1 cellular context compared by ENCODE assay signal in the genomic region with DNA sequence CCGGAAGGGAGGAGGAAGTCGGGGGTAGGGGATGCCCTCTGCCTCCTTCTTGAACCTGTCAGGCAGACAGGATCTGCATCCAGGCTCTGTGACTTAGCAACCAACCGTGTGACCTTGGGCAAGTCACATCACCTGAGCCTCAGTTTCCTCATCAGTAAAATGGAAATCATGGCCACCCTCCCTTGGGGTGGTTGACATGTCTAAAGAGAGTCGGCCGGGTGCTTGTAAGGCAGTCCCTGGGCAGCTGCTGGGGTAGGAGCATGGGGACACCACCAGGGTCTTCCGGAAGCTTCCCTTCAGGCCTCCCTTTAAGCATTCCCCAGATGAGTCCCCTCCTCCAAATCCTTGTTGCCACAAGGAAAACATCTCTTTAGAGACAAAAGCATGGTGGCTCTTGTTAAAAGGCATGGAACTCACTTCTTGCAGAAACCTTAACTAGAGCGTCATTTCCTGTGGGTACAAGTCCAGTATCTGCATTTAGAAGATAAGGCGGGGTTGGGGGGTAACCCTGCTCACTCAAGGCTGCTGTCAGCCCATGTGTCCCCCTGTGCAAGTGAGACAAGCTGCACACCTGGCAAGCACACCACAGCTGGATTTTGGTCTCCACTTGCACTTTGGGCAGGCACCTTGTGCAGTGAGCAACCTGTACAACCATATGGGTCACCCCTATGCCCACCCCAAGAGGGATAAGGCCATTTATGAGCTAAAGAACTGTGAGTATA.
A peak's percentile ranks its signal among the peaks of the same experiment; 100 is the strongest.
TF ChIP-seq lines count a peak whose summit lies in the region.

No MANE protein-coding gene starts in this region.

TF ChIP-seq in K562, 482 proteins besides CTCF, POLR2A, EP300 and RAD21 (continued from another document):
- TF ChIP-seq, protein P1, sequence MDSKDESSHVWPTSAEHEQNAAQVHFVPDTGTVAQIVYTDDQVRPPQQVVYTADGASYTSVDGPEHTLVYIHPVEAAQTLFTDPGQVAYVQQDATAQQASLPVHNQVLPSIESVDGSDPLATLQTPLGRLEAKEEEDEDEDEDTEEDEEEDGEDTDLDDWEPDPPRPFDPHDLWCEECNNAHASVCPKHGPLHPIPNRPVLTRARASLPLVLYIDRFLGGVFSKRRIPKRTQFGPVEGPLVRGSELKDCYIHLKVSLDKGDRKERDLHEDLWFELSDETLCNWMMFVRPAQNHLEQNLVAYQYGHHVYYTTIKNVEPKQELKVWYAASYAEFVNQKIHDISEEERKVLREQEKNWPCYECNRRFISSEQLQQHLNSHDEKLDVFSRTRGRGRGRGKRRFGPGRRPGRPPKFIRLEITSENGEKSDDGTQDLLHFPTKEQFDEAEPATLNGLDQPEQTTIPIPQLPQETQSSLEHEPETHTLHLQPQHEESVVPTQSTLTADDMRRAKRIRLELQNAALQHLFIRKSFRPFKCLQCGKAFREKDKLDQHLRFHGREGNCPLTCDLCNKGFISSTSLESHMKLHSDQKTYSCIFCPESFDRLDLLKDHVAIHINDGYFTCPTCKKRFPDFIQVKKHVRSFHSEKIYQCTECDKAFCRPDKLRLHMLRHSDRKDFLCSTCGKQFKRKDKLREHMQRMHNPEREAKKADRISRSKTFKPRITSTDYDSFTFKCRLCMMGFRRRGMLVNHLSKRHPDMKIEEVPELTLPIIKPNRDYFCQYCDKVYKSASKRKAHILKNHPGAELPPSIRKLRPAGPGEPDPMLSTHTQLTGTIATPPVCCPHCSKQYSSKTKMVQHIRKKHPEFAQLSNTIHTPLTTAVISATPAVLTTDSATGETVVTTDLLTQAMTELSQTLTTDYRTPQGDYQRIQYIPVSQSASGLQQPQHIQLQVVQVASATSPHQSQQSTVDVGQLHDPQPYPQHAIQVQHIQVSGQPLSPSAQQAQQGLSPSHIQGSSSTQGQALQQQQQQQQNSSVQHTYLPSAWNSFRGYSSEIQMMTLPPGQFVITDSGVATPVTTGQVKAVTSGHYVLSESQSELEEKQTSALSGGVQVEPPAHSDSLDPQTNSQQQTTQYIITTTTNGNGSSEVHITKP (IDR thresholded peaks at IDR 0.05; ENCODE audit: partially characterized antibody), result peak; percentile 61
- peak; percentile 20 for TF ChIP-seq TAF1 (IDR thresholded peaks at IDR 0.05; ENCODE audit: control insufficient read depth, extremely low read depth, insufficient read depth, low read length, severe bottlenecking)
- TF ChIP-seq ZNF354B (CRISPR knock-in tag; IDR thresholded peaks at IDR 0.05), result no peak
- TF ChIP-seq, protein P2, sequence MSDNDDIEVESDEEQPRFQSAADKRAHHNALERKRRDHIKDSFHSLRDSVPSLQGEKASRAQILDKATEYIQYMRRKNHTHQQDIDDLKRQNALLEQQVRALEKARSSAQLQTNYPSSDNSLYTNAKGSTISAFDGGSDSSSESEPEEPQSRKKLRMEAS (CRISPR knock-in tag; IDR thresholded peaks at IDR 0.05), result peak; percentile 58; the same call in 1 of the 2 replicates
- TF ChIP-seq, protein P3, sequence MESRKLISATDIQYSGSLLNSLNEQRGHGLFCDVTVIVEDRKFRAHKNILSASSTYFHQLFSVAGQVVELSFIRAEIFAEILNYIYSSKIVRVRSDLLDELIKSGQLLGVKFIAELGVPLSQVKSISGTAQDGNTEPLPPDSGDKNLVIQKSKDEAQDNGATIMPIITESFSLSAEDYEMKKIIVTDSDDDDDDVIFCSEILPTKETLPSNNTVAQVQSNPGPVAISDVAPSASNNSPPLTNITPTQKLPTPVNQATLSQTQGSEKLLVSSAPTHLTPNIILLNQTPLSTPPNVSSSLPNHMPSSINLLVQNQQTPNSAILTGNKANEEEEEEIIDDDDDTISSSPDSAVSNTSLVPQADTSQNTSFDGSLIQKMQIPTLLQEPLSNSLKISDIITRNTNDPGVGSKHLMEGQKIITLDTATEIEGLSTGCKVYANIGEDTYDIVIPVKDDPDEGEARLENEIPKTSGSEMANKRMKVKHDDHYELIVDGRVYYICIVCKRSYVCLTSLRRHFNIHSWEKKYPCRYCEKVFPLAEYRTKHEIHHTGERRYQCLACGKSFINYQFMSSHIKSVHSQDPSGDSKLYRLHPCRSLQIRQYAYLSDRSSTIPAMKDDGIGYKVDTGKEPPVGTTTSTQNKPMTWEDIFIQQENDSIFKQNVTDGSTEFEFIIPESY (CRISPR knock-in tag; IDR thresholded peaks at IDR 0.05), result no peak
- TF ChIP-seq XRCC4 (IDR thresholded peaks at IDR 0.05; ENCODE audit: extremely low read depth, insufficient read depth, insufficient read length), result no peak
- TF ChIP-seq, protein P4, sequence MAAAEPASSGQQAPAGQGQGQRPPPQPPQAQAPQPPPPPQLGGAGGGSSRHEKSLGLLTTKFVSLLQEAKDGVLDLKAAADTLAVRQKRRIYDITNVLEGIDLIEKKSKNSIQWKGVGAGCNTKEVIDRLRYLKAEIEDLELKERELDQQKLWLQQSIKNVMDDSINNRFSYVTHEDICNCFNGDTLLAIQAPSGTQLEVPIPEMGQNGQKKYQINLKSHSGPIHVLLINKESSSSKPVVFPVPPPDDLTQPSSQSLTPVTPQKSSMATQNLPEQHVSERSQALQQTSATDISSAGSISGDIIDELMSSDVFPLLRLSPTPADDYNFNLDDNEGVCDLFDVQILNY (CRISPR knock-in tag; IDR thresholded peaks at IDR 0.05), result no peak
- peak; percentile 42 to 68; a peak in 1 of 4 replicates for TF ChIP-seq TBL1XR1 (IDR thresholded peaks at IDR 0.05; ENCODE audit: low read length in 2 of 2)
- TF ChIP-seq ZNF586 (CRISPR knock-in tag; conservative IDR thresholded peaks at IDR 0.05), result no peak
- TF ChIP-seq ZNF584 (CRISPR knock-in tag; IDR thresholded peaks at IDR 0.05; ENCODE audit: low read depth), result no peak
- TF ChIP-seq SRSF3 (IDR thresholded peaks at IDR 0.05; ENCODE audit: insufficient read depth, low read length), result no peak
- peak; percentile 78 for TF ChIP-seq MTA2 (IDR thresholded peaks at IDR 0.05; ENCODE audit: low read depth)
- TF ChIP-seq CREB1 (IDR thresholded peaks at IDR 0.05), result peak; percentile 62
- 0 out of 2 replicates have a peak, but pooled peaks have one; percentile 60 for TF ChIP-seq CREB1 (CRISPR knock-in tag; IDR thresholded peaks at IDR 0.05)
- TF ChIP-seq RFX1 (IDR thresholded peaks at IDR 0.05), result no peak
- 0 out of 2 replicates have a peak, but pooled peaks have one; percentile 16 for TF ChIP-seq ZNF644 (tag; IDR thresholded peaks at IDR 0.05; ENCODE audit: low read depth)
- TF ChIP-seq, protein P5, sequence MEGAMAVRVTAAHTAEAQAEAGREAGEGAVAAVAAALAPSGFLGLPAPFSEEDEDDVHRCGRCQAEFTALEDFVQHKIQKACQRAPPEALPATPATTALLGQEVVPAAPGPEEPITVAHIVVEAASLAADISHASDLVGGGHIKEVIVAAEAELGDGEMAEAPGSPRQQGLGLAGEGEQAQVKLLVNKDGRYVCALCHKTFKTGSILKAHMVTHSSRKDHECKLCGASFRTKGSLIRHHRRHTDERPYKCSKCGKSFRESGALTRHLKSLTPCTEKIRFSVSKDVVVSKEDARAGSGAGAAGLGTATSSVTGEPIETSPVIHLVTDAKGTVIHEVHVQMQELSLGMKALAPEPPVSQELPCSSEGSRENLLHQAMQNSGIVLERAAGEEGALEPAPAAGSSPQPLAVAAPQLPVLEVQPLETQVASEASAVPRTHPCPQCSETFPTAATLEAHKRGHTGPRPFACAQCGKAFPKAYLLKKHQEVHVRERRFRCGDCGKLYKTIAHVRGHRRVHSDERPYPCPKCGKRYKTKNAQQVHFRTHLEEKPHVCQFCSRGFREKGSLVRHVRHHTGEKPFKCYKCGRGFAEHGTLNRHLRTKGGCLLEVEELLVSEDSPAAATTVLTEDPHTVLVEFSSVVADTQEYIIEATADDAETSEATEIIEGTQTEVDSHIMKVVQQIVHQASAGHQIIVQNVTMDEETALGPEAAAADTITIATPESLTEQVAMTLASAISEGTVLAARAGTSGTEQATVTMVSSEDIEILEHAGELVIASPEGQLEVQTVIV (CRISPR knock-in tag; IDR thresholded peaks at IDR 0.05; ENCODE audit: borderline replicate concordance), result no peak
- peak; percentile 48; the same call in 1 of the 2 replicates for TF ChIP-seq MYC (IDR thresholded peaks at IDR 0.05; ENCODE audit: low read depth, low read length)
- no peak for TF ChIP-seq MYC (CRISPR knock-in tag; IDR thresholded peaks at IDR 0.05; ENCODE audit: borderline replicate concordance, low read depth)
- peak; percentile 75 for TF ChIP-seq GABPA (tag; conservative IDR thresholded peaks at IDR 0.05; ENCODE audit: low read depth)
- peak; percentile 53; the same call in 1 of the 2 replicates for TF ChIP-seq ZEB2 (IDR thresholded peaks at IDR 0.05)
- TF ChIP-seq, protein P6, sequence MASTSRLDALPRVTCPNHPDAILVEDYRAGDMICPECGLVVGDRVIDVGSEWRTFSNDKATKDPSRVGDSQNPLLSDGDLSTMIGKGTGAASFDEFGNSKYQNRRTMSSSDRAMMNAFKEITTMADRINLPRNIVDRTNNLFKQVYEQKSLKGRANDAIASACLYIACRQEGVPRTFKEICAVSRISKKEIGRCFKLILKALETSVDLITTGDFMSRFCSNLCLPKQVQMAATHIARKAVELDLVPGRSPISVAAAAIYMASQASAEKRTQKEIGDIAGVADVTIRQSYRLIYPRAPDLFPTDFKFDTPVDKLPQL (IDR thresholded peaks at IDR 0.05; ENCODE audit: extremely low read depth, insufficient read length), result no peak
- TF ChIP-seq FOXM1 (IDR thresholded peaks at IDR 0.05; ENCODE audit: low read depth), result peak; percentile 70
- no peak for TF ChIP-seq FOXM1 (CRISPR knock-in tag; IDR thresholded peaks at IDR 0.05; ENCODE audit: low read depth)
- TF ChIP-seq ZNF311 (CRISPR knock-in tag; IDR thresholded peaks at IDR 0.05), result 0 out of 2 replicates have a peak, but pooled peaks have one; percentile 33
- no peak for TF ChIP-seq ZFP1 (CRISPR knock-in tag; IDR thresholded peaks at IDR 0.05)
- TF ChIP-seq, protein P7, sequence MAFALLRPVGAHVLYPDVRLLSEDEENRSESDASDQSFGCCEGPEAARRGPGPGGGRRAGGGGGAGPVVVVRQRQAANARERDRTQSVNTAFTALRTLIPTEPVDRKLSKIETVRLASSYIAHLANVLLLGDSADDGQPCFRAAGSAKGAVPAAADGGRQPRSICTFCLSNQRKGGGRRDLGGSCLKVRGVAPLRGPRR (CRISPR knock-in tag; IDR thresholded peaks at IDR 0.05), result no peak
